Comparison of ENCODE assay signal across 1 cellular context in genomic region chr6:29748391-29749352, GRCh38.
TF ChIP-seq lines count a peak whose summit lies in the region.

No MANE protein-coding gene starts in this region.

TF ChIP-seq in WTC11, 78 proteins besides CTCF, POLR2A, EP300 and RAD21 (continued from another document):
- TF ChIP-seq, protein P1, sequence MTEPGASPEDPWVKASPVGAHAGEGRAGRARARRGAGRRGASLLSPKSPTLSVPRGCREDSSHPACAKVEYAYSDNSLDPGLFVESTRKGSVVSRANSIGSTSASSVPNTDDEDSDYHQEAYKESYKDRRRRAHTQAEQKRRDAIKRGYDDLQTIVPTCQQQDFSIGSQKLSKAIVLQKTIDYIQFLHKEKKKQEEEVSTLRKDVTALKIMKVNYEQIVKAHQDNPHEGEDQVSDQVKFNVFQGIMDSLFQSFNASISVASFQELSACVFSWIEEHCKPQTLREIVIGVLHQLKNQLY (CRISPR knock-in tag; IDR thresholded peaks at IDR 0.05), result no peak
- no peak for TF ChIP-seq HMGA2 (CRISPR knock-in tag; IDR thresholded peaks at IDR 0.05)
- TF ChIP-seq ZNF219 (CRISPR knock-in tag; IDR thresholded peaks at IDR 0.05; ENCODE audit: borderline replicate concordance), result no peak
